ENCODE assay signal across 11 cellular contexts in the genomic region with DNA sequence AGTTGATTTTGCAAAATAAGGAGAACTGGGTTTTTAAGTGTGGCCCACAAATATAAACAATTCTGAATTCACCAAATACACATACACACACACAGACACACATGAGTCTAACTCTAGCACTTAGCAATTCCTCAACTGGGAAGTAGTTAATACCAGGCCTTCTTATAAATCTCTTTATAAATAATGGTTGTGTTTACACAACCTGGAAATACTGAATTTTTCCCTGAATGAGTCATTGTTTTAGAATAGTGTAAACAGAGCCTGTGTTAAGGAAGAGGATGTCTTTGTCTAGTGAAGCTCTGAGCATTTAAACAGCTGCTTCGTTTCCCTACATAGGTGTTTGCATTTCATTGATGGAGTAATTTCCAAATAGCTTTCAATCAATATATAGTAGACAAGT.
A peak's percentile ranks its signal among the peaks of the same experiment; 100 is the strongest.
DNase-seq lines count a peak whose midpoint lies in the region; ATAC-seq and TF ChIP-seq lines count a peak whose summit lies in the region.
"Had no signal": no experiment of that assay in that cellular context is flagged by ENCODE, and none has a peak within 500 bp of the region (broad histone marks: within the 10 kb centered on the region; RNA-seq: fewer than 3 reads in every experiment).

No MANE protein-coding gene starts in this region.

- H3K27ac ChIP-seq in stomach (peak overlapping the region in 1 of 5 donors; percentile 10), esophagus squamous epithelium (peak overlapping the region in 1 of 4 donors; percentile 22)
- H3K27ac ChIP-seq: ascending aorta had no signal

- H3K4me1 ChIP-seq in stomach (peaks cover 4 to 25% (median 8%) of the 10 kb centered on the region in 4 donors), esophagus squamous epithelium (peaks cover 0 to 41% (median 20%) of the 10 kb centered on the region in 3 donors)
- H3K4me1 ChIP-seq: ascending aorta had no signal

- TF ChIP-seq POLR2A in stomach (IDR thresholded peaks at IDR 0.05) (no peak), esophagus squamous epithelium (IDR thresholded peaks at IDR 0.05) (no peak)

- peak; percentile 36 for DNase-seq in COLO668 (lab: John Stamatoyannopoulos, UW; ENCODE audit: unreplicated experiment)
- peak; percentile 84 for DNase-seq in LHCN-M2 (ENCODE audit: low read depth)
- DNase-seq in SHP77 treated with DMSO at 0.1 percent for 48 hours (lab: John Stamatoyannopoulos, UW), result peak; percentile 97
- DNase-seq in glomerular endothelial cell (ENCODE audit: extremely low read depth, low read depth, low spot score), result peak; percentile 68
- no peak for DNase-seq in glomerular visceral epithelial cell (ENCODE audit: extremely low spot score)
- no peak for DNase-seq in stomach
- no peak for DNase-seq in esophagus squamous epithelium (lab: John Stamatoyannopoulos, UW)
- DNase-seq: activated CD4-positive, alpha-beta T cell treated with anti-CD3 and anti-CD28 coated beads, Interleukin-2, amount 10 ng/mL, durations not matched to agents 24 days and 14 days; RPMI8226 had no signal

- H3K36me3 ChIP-seq in stomach (no peaks in the 10 kb centered on the region), esophagus squamous epithelium (no peaks in the 10 kb centered on the region)
- H3K36me3 ChIP-seq: ascending aorta had no signal

- no peak for ATAC-seq in HG02642 (IDR thresholded peaks at IDR 0.05; ENCODE audit: poor library complexity, unreplicated experiment)

- WGBS in stomach, 5 donors, result 18 to 43% (median 27%) methylated on average over 1 of the region's 1 CpG
- 17 to 24% methylated on average over 1 of the region's 1 CpG for WGBS in esophagus squamous epithelium, 2 donors

- intact Hi-C loops in stomach (cut with DNase I; ENCODE audit: low total_unique reads) (no loop called here), esophagus squamous epithelium (cut with DNase I) (no loop called here)

- H3K4me3 ChIP-seq in stomach (no peak overlapping the region), esophagus squamous epithelium (no peak overlapping the region)
- H3K4me3 ChIP-seq: ascending aorta had no signal

- no peak for TF ChIP-seq EP300 in stomach (IDR thresholded peaks at IDR 0.05)

- no peak for TF ChIP-seq CTCF in stomach (IDR thresholded peaks at IDR 0.05)
- no peak for TF ChIP-seq CTCF in esophagus squamous epithelium (IDR thresholded peaks at IDR 0.05)

- H3K9me3 ChIP-seq in stomach, result no peaks in the 10 kb centered on the region
- no peaks in the 10 kb centered on the region for H3K9me3 ChIP-seq in esophagus squamous epithelium
- H3K9me3 ChIP-seq: ascending aorta had no signal

- H3K27me3 ChIP-seq in stomach, result no peaks in the 10 kb centered on the region
- H3K27me3 ChIP-seq in esophagus squamous epithelium, result no peaks in the 10 kb centered on the region
- H3K27me3 ChIP-seq: ascending aorta had no signal

Comparison
In these comparisons a context has a peak if more than half of its experiments do, and no peak if none do; other contexts are left out.
1. DNase-seq: peak in COLO668 (single experiment), LHCN-M2 (single experiment), SHP77 treated with DMSO at 0.1 percent for 48 hours (single experiment) and glomerular endothelial cell (single experiment); none in glomerular visceral epithelial cell (single experiment), stomach (single experiment) and esophagus squamous epithelium (single experiment).